1 cellular context compared by ENCODE assay signal in the genomic region with DNA sequence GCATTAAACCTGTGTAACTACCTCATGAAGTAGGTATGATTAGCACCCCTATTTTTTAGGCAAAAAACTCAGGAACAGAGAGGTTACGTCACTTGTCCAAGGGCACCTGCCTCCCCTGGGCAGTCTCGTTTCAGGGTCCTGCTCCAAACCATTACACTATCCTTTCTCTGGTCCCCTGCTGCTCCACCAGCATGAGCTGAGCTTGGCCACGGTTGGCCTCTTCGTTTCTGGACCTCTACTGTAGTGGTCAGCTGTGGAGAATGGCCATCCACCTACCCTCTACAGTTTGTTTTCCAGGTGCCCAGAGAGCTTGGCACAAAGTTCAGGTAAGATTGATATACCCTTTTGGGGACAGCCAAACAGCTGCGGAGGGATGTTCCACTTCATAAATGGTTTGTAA.
TF ChIP-seq lines count a peak whose summit lies in the region.

No MANE protein-coding gene starts in this region.

TF ChIP-seq in K562, 482 proteins besides CTCF, POLR2A, EP300 and RAD21:
- TF ChIP-seq, protein P1, sequence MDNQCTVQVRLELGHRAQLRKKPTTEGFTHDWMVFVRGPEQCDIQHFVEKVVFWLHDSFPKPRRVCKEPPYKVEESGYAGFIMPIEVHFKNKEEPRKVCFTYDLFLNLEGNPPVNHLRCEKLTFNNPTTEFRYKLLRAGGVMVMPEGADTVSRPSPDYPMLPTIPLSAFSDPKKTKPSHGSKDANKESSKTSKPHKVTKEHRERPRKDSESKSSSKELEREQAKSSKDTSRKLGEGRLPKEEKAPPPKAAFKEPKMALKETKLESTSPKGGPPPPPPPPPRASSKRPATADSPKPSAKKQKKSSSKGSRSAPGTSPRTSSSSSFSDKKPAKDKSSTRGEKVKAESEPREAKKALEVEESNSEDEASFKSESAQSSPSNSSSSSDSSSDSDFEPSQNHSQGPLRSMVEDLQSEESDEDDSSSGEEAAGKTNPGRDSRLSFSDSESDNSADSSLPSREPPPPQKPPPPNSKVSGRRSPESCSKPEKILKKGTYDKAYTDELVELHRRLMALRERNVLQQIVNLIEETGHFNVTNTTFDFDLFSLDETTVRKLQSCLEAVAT (IDR thresholded peaks at IDR 0.05), result no peak
- TF ChIP-seq FOXJ2 (tag; IDR thresholded peaks at IDR 0.05) (no peak), ZNF76 (CRISPR knock-in tag; IDR thresholded peaks at IDR 0.05; ENCODE audit: borderline replicate concordance) (no peak), CBFA2T2 (conservative IDR thresholded peaks at IDR 0.05) (no peak), HSF4 (CRISPR knock-in tag; IDR thresholded peaks at IDR 0.05; ENCODE audit: borderline replicate concordance) (no peak)
